Comparison of ENCODE assay signal across 8 cellular contexts in genomic region chr1:197911172-197911856, GRCh38. TPM values are rescaled to one million over a fixed set of nuclear protein-coding genes. Genes with fewer than 3 reads are reported as not detected.
DNase-seq lines count a peak whose midpoint lies in the region; ATAC-seq and TF ChIP-seq lines count a peak whose summit lies in the region.

No MANE protein-coding gene starts in this region.

- no peak for DNase-seq in CD4-positive, alpha-beta T cell
- DNase-seq in activated T-cell treated with anti-CD3 and anti-CD28 coated beads, Interleukin-2, amount 50 U/mL, for 24 hours: peak; percentile 56
- DNase-seq in right lobe of liver (peak in 1 of 3 donors; percentile 46), nucleus accumbens (lab: John Stamatoyannopoulos, UW) (no peak), amniotic stem cell (lab: John Stamatoyannopoulos, UW) (no peak)
- DNase-seq in central memory CD4-positive, alpha-beta T cell: no peak

- H3K4me3 Mint-ChIP-seq in CD4-positive, alpha-beta T cell: peak overlapping the region; percentile 82
- H3K4me3 Mint-ChIP-seq in activated T-cell treated with anti-CD3 and anti-CD28 coated beads, Interleukin-2, amount 50 U/mL, for 24 hours: peak overlapping the region; percentile 74

- POLR2A ChIA-PET in CD4-positive, alpha-beta T cell (lab: Charles Lee): interaction anchor here (0.8 kb wide), 1 partner anchor 8 kb away, joined by 3 read pairs; no protein-coding TSS in a partner anchor

- no peak for TF ChIP-seq POLR2A in right lobe of liver (IDR thresholded peaks at IDR 0.05)

- peak; percentile 26 for ATAC-seq in CD4-positive, alpha-beta T cell (ENCODE audit: poor library complexity)
- ATAC-seq in right lobe of liver (peak; percentile 12 to 40 (median 18)), HG03565 (IDR thresholded peaks at IDR 0.05; ENCODE audit: unreplicated experiment) (no peak)

- H3K27me3 ChIP-seq in CD4-positive, alpha-beta T cell (ENCODE audit: control insufficient read depth, insufficient read depth, low read length): peaks cover 99% of the 10 kb centered on the region
- H3K27me3 ChIP-seq in HUES48 (ENCODE audit: control insufficient read depth, insufficient read depth, low read length) (peaks cover 100% of the 10 kb centered on the region), right lobe of liver (peaks cover 8 to 48% of the 10 kb centered on the region in 2 donors)

- H3K27ac Mint-ChIP-seq in CD4-positive, alpha-beta T cell: no peak overlapping the region
- H3K27ac Mint-ChIP-seq in activated T-cell treated with anti-CD3 and anti-CD28 coated beads, Interleukin-2, amount 50 U/mL, for 24 hours: no peak overlapping the region

- WGBS in right lobe of liver (ENCODE audit: insufficient coverage, low coverage, low lambda C conversion rate, missing lambda C conversion rate): 1% methylated on average over 20 of the region's 43 CpGs

- H3K4me1 ChIP-seq in HUES48 (ENCODE audit: control insufficient read depth, insufficient read depth, low read length) (peaks cover 52% of the 10 kb centered on the region), right lobe of liver (peaks cover 0 to 41% (median 15%) of the 10 kb centered on the region in 4 donors)

- no peak for TF ChIP-seq CTCF in CD4-positive, alpha-beta T cell (IDR thresholded peaks at IDR 0.05)
- TF ChIP-seq CTCF in right lobe of liver (IDR thresholded peaks at IDR 0.05): no peak

- intact Hi-C loops in CD4-positive, alpha-beta T cell (cut with DNase I, micrococcal nuclease): loop anchor here (5.0 to 10.0 kb wide), 3 partner anchors 139 to 773 kb away; no protein-coding TSS in a partner anchor
- intact Hi-C loops in right lobe of liver (cut with DNase I): no loop called here

- no peaks in the 10 kb centered on the region for H3K9me3 Mint-ChIP-seq in CD4-positive, alpha-beta T cell
- no peaks in the 10 kb centered on the region for H3K9me3 Mint-ChIP-seq in activated T-cell treated with anti-CD3 and anti-CD28 coated beads, Interleukin-2, amount 50 U/mL, for 24 hours

- H3K9ac ChIP-seq in HUES48 (ENCODE audit: low read depth, low read length): no peak overlapping the region

- peak overlapping the region; percentile 48 for H3K4me3 ChIP-seq in HUES48 (ENCODE audit: low read depth, low read length)
- no peak overlapping the region for H3K4me3 ChIP-seq in right lobe of liver

- H3K36me3 Mint-ChIP-seq in CD4-positive, alpha-beta T cell (ENCODE audit: low read depth): no peaks in the 10 kb centered on the region
- H3K36me3 Mint-ChIP-seq in activated T-cell treated with anti-CD3 and anti-CD28 coated beads, Interleukin-2, amount 50 U/mL, for 24 hours (ENCODE audit: low read depth): no peaks in the 10 kb centered on the region

- H3K36me3 ChIP-seq in HUES48 (ENCODE audit: control insufficient read depth, insufficient read depth, low read length): no peaks in the 10 kb centered on the region
- no peaks in the 10 kb centered on the region for H3K36me3 ChIP-seq in right lobe of liver

- H3K27ac ChIP-seq in CD4-positive, alpha-beta T cell (ENCODE audit: low read depth, low read length): no peak overlapping the region
- H3K27ac ChIP-seq in HUES48 (ENCODE audit: low read depth, low read length): no peak overlapping the region
- H3K27ac ChIP-seq in right lobe of liver: no peak overlapping the region

- H3K9me3 ChIP-seq in CD4-positive, alpha-beta T cell (ENCODE audit: control insufficient read depth, low read length): no peaks in the 10 kb centered on the region
- H3K9me3 ChIP-seq in HUES48 (ENCODE audit: control insufficient read depth, insufficient read depth, low read length): no peaks in the 10 kb centered on the region
- no peaks in the 10 kb centered on the region for H3K9me3 ChIP-seq in right lobe of liver

- peaks cover 73% of the 10 kb centered on the region for H3K4me1 Mint-ChIP-seq in CD4-positive, alpha-beta T cell (ENCODE audit: low read depth)
- H3K4me1 Mint-ChIP-seq in activated T-cell treated with anti-CD3 and anti-CD28 coated beads, Interleukin-2, amount 50 U/mL, for 24 hours (ENCODE audit: low read depth): peaks cover 68% of the 10 kb centered on the region

- CTCF ChIA-PET in CD4-positive, alpha-beta T cell (lab: Charles Lee): no interaction called here

- peaks cover 95% of the 10 kb centered on the region for H3K27me3 Mint-ChIP-seq in CD4-positive, alpha-beta T cell
- peaks cover 98% of the 10 kb centered on the region for H3K27me3 Mint-ChIP-seq in activated T-cell treated with anti-CD3 and anti-CD28 coated beads, Interleukin-2, amount 50 U/mL, for 24 hours

RNA-seq across cellular contexts. Expression of gene LHX9, which starts 5.9 kb away (rescaled TPM):
- not detected for total RNA-seq in CD4-positive, alpha-beta T cell
- 1 to 10 TPM in 2 of 6 experiments, under 1 TPM in 3, not detected in 1; 0.12 to 1.9 (median 0.81) TPM for total RNA-seq in right lobe of liver

RNA-seq across cellular contexts. Expression of gene C1orf53, which starts 8.9 kb away (rescaled TPM):
- not detected for total RNA-seq in CD4-positive, alpha-beta T cell
- total RNA-seq in right lobe of liver: 1 to 10 TPM; 4.0 to 8.9 (median 6.2) TPM

Comparison
In these comparisons a context has a peak if more than half of its experiments do, and no peak if none do; other contexts are left out.
1. RNA of gene C1orf53, which starts 8.9 kb away (total RNA-seq): 4.0 to 8.9 TPM in right lobe of liver; not detected in CD4-positive, alpha-beta T cell; every median in the first group is over 4 times any median in the second.
2. intact Hi-C loops: an anchor here in CD4-positive, alpha-beta T cell (5.0 to 10.0 kb wide); none called in right lobe of liver.